16 cellular contexts compared by ENCODE assay signal in genomic region chr17:11780621-11781020, GRCh38.
"Had no signal": no experiment of that assay in that cellular context is flagged by ENCODE, and none has a peak within 500 bp of the region (broad histone marks: within the 10 kb centered on the region; RNA-seq: fewer than 3 reads in every experiment).

No MANE protein-coding gene starts in this region.

- H3K4me3 Mint-ChIP-seq: endodermal cell; naive thymus-derived CD4-positive, alpha-beta T cell; nephron progenitor cell; type B pancreatic cell had no signal

- H3K9me3 ChIP-seq: prostate gland, right lobe of liver, thyroid gland had no signal

- H3K36me3 Mint-ChIP-seq: naive thymus-derived CD4-positive, alpha-beta T cell; type B pancreatic cell had no signal

- H3K4me1 ChIP-seq: parathyroid adenoma, prostate gland, right lobe of liver, thyroid gland had no signal

- H3K36me3 ChIP-seq: prostate gland, right lobe of liver, thyroid gland had no signal

- DNase-seq: effector CD4-positive, alpha-beta T cell; erythroblast; foreskin melanocyte; head of caudate nucleus; naive thymus-derived CD4-positive, alpha-beta T cell; nephron progenitor cell; right lobe of liver; stimulated activated CD4-positive, alpha-beta T cell treated with anti-CD3 and anti-CD28 coated beads, Interleukin-12 subunit alpha, Interleukin-12 subunit beta, amount 100 ng/mL, for 4 hours; stimulated activated naive CD4-positive, alpha-beta T cell; thyroid gland had no signal

- H3K27me3 ChIP-seq: hepatocyte, right lobe of liver, thyroid gland had no signal

- H3K4me2 ChIP-seq: hepatocyte had no signal

- H3K27ac ChIP-seq: parathyroid adenoma, prostate gland, right lobe of liver, thyroid gland had no signal

- H3K4me3 ChIP-seq: coronary artery, hepatocyte, prostate gland, right lobe of liver, thyroid gland had no signal

- H3K9ac ChIP-seq: parathyroid adenoma had no signal

- H3K4me1 Mint-ChIP-seq: endodermal cell; naive thymus-derived CD4-positive, alpha-beta T cell had no signal

- H3K27ac Mint-ChIP-seq: endodermal cell; naive thymus-derived CD4-positive, alpha-beta T cell; nephron progenitor cell; type B pancreatic cell had no signal

- H3K27me3 Mint-ChIP-seq: type B pancreatic cell had no signal

- ATAC-seq: naive thymus-derived CD4-positive, alpha-beta T cell; right lobe of liver had no signal

- H3K79me2 ChIP-seq: hepatocyte, parathyroid adenoma had no signal

- H3K9me3 Mint-ChIP-seq: endodermal cell, nephron progenitor cell, type B pancreatic cell had no signal

- H2AFZ ChIP-seq: hepatocyte, parathyroid adenoma had no signal
